ENCODE assay signal across 13 cellular contexts in the genomic region with DNA sequence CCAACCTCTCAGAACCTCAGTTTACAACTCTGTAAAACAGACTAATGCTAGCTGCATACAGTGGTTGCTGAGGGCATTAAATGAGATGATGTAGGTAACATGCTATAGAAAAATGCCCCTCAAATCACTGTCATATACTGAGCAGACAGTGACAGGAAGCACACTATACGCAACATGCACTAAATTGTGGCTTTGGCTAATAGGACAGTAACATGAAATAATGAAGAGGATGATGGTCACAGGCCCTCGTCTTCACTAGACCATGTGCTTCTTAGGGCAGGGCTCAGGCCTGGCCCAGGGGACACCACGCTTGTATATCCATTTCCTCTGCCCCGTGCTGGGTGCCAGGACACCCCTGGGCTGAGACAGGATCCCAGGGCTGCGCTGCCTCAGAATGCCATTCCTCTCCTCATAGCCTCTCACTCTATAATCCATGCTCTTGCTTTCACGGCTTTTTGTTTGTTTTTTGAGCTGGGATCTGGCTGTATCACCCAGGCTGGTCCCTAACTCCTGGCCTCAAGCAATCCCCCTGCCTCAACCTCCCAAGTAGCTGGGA. TPM values are rescaled to one million over a fixed set of nuclear protein-coding genes. Genes with fewer than 3 reads are reported as not detected.
A peak's percentile ranks its signal among the peaks of the same experiment; 100 is the strongest.
DNase-seq lines count a peak whose midpoint lies in the region; ATAC-seq, FAIRE-seq and TF ChIP-seq lines count a peak whose summit lies in the region.
"Had no signal": no experiment of that assay in that cellular context is flagged by ENCODE, and none has a peak within 500 bp of the region (broad histone marks: within the 10 kb centered on the region; RNA-seq: fewer than 3 reads in every experiment).

No MANE protein-coding gene starts in this region.

- no peak overlapping the region for H3K9ac ChIP-seq in K562 (ENCODE audit: insufficient read depth in 1 of 2, low read depth in 2 of 2, low read length in 2 of 2)
- H3K9ac ChIP-seq in colonic mucosa (ENCODE audit: low read depth in 2 of 2, low read length in 2 of 2): no peak overlapping the region

- H3K9me1 ChIP-seq in K562 (ENCODE audit: control insufficient read depth, insufficient read depth, low read length): peaks cover 4% of the 10 kb centered on the region

- no peaks in the 10 kb centered on the region for H3K9me3 ChIP-seq in K562 (replicated peaks; ENCODE audit: control insufficient read depth, insufficient read depth, low read depth, low read length)
- no peaks in the 10 kb centered on the region for H3K9me3 ChIP-seq in colonic mucosa

- H3K36me3 Mint-ChIP-seq in CD14-positive monocyte: peaks cover 46 to 76% of the 10 kb centered on the region in 2 donors

- FAIRE-seq in K562 (lab: Jason Lieb, UNC) (peak; percentile 68), frontal cortex (lab: Jason Lieb, UNC) (no peak)

- TF ChIP-seq CTCF in CD14-positive monocyte (IDR thresholded peaks at IDR 0.05) (no peak), K562 (IDR thresholded peaks at IDR 0.05 in 2 of 3, conservative IDR thresholded peaks at IDR 0.05 in 1 of 3; ENCODE audit: insufficient read depth in 2 of 3, low read depth in 1 of 3, low read length in 3 of 3) (no peak), colonic mucosa (IDR thresholded peaks at IDR 0.05) (no peak)

- no peak overlapping the region for H2AFZ ChIP-seq in K562 (ENCODE audit: low read depth, low read length)

- BruUV-seq in K562 (replicated peaks; lab: Mats Ljungman, UMichigan): no TSS peak

- peaks cover 0 to 7% of the 10 kb centered on the region in 2 experiments; a peak in 2 of 5 replicates for H3K4me1 ChIP-seq in K562 (replicated peaks in 1 of 2; ENCODE audit: control insufficient read depth in 2 of 2, insufficient read depth in 2 of 2, low read length in 2 of 2)
- no peaks in the 10 kb centered on the region for H3K4me1 ChIP-seq in colonic mucosa

- no peak overlapping the region for H3K4me3 ChIP-seq in K562
- no peak overlapping the region for H3K4me3 ChIP-seq in colonic mucosa

- H3K36me3 ChIP-seq in K562 (ENCODE audit: control insufficient read depth, insufficient read depth, low read length) (no peaks in the 10 kb centered on the region), colonic mucosa (no peaks in the 10 kb centered on the region)

- no peak overlapping the region for H3K4me2 ChIP-seq in K562 (ENCODE audit: insufficient read depth, low read length)

- no peak for TF ChIP-seq EP300 in K562 (IDR thresholded peaks at IDR 0.05; ENCODE audit: low read length)

- no peak overlapping the region for H3K4me3 Mint-ChIP-seq in CD14-positive monocyte
- H3K4me3 Mint-ChIP-seq: effector memory CD8-positive, alpha-beta T cell had no signal

- peaks cover 69% of the 10 kb centered on the region for H3K4me1 Mint-ChIP-seq in CD14-positive monocyte

- POLR2A ChIA-PET in K562 (lab: Yijun Ruan, JAX): interaction anchor here (0.6 to 2.2 kb wide), 4 partner anchors 14 to 122 kb away, joined by 3 to 6 read pairs (median 4); a partner anchor contains a TSS

- no peak overlapping the region for H3K27ac ChIP-seq in K562 (ENCODE audit: extremely low read depth, low read depth, low read length)
- no peak overlapping the region for H3K27ac ChIP-seq in colonic mucosa

- no peaks in the 10 kb centered on the region; the same call in 1 of the 2 replicates for H4K20me1 ChIP-seq in K562 (replicated peaks; ENCODE audit: control insufficient read depth, insufficient read depth, low read length)

- intact Hi-C loops in CD14-positive monocyte (cut with micrococcal nuclease): loop anchor here in 1 of 2 donors (10.0 kb wide), 1 partner anchor 697 kb away; no protein-coding TSS in a partner anchor
- intact Hi-C loops in K562 (cut with micrococcal nuclease): no loop called here
- intact Hi-C loops in colonic mucosa (cut with DNase I): no loop called here

- CTCF ChIA-PET in K562 (lab: Yijun Ruan, JAX; ENCODE audit: low intra/inter-chr PET ratio): no interaction called here

- H3K79me2 ChIP-seq in K562 (ENCODE audit: control insufficient read depth, insufficient read depth, low read length): no peaks in the 10 kb centered on the region

- in situ Hi-C loops in K562 (cut with MboI): no loop called here

- 17% methylated on average over 6 of the region's 6 CpGs for WGBS in K562 (ENCODE audit: insufficient coverage, low coverage, missing lambda C conversion rate)

- TF ChIP-seq POLR2A in K562 (conservative IDR thresholded peaks at IDR 0.05): no peak

- H3K27me3 ChIP-seq in K562 (ENCODE audit: control insufficient read depth in 2 of 2, insufficient read depth in 2 of 2, low read length in 2 of 2) (peaks cover 10 to 43% of the 10 kb centered on the region in 2 experiments), colonic mucosa (no peaks in the 10 kb centered on the region)

- H3K27ac Mint-ChIP-seq in CD14-positive monocyte: peak overlapping the region; percentile 81 to 94 (median 90)
- H3K27ac Mint-ChIP-seq: progenitor cell of endocrine pancreas had no signal

- peak; percentile 17 for ATAC-seq in GM18870 (IDR thresholded peaks at IDR 0.05; ENCODE audit: unreplicated experiment)
- peak; percentile 15 for ATAC-seq in HG03196 (IDR thresholded peaks at IDR 0.05; ENCODE audit: unreplicated experiment)
- ATAC-seq in K562: no peak
- ATAC-seq: left lobe of liver had no signal

- H3K9me3 Mint-ChIP-seq in CD14-positive monocyte: no peaks in the 10 kb centered on the region
- H3K9me3 Mint-ChIP-seq: effector memory CD8-positive, alpha-beta T cell had no signal

- H3K27me3 Mint-ChIP-seq in CD14-positive monocyte (ENCODE audit: low read depth in 3 of 3): peaks cover 0 to 2% (median 0%) of the 10 kb centered on the region in 3 donors

- no peak for DNase-seq in CD14-positive monocyte (ENCODE audit: low spot score)
- no peak for DNase-seq in K562 (ENCODE audit: extremely low read depth in 1 of 4, low spot score in 3 of 4)
- DNase-seq in colonic mucosa: no peak
- no peak for DNase-seq in frontal cortex (ENCODE audit: low spot score in 2 of 2)
- DNase-seq in NCI-H446 treated with DMSO at 0.1 percent for 48 hours (lab: John Stamatoyannopoulos, UW): no peak
- DNase-seq: C1 segment of cervical spinal cord; DMS79; effector memory CD8-positive, alpha-beta T cell; NCI-H1105 had no signal

- TF ChIP-seq RAD21 in K562 (CRISPR knock-in tag; conservative IDR thresholded peaks at IDR 0.05 in 1 of 2, IDR thresholded peaks at IDR 0.05 in 1 of 2): no peak

TF ChIP-seq in K562, 482 proteins besides CTCF, POLR2A, EP300 and RAD21 (continues in another document):
- TF ChIP-seq HMG20B (CRISPR knock-in tag; IDR thresholded peaks at IDR 0.05): no peak
- TF ChIP-seq, protein P1, sequence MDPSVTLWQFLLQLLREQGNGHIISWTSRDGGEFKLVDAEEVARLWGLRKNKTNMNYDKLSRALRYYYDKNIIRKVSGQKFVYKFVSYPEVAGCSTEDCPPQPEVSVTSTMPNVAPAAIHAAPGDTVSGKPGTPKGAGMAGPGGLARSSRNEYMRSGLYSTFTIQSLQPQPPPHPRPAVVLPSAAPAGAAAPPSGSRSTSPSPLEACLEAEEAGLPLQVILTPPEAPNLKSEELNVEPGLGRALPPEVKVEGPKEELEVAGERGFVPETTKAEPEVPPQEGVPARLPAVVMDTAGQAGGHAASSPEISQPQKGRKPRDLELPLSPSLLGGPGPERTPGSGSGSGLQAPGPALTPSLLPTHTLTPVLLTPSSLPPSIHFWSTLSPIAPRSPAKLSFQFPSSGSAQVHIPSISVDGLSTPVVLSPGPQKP (CRISPR knock-in tag; IDR thresholded peaks at IDR 0.05): no peak
- no peak for TF ChIP-seq ATF7 (IDR thresholded peaks at IDR 0.05)
- TF ChIP-seq, protein P2, sequence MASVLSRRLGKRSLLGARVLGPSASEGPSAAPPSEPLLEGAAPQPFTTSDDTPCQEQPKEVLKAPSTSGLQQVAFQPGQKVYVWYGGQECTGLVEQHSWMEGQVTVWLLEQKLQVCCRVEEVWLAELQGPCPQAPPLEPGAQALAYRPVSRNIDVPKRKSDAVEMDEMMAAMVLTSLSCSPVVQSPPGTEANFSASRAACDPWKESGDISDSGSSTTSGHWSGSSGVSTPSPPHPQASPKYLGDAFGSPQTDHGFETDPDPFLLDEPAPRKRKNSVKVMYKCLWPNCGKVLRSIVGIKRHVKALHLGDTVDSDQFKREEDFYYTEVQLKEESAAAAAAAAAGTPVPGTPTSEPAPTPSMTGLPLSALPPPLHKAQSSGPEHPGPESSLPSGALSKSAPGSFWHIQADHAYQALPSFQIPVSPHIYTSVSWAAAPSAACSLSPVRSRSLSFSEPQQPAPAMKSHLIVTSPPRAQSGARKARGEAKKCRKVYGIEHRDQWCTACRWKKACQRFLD (CRISPR knock-in tag; IDR thresholded peaks at IDR 0.05): no peak
- TF ChIP-seq DMBX1 (CRISPR knock-in tag; IDR thresholded peaks at IDR 0.05; ENCODE audit: borderline replicate concordance): no peak
- no peak for TF ChIP-seq FOS (IDR thresholded peaks at IDR 0.05; ENCODE audit: extremely low read depth, insufficient read length)
- TF ChIP-seq NCOA1 (IDR thresholded peaks at IDR 0.05; ENCODE audit: low read depth): no peak
- no peak for TF ChIP-seq GABPA (tag; conservative IDR thresholded peaks at IDR 0.05; ENCODE audit: low read depth)
- TF ChIP-seq HCFC1 (IDR thresholded peaks at IDR 0.05; ENCODE audit: low read depth, low read length): no peak

RNA-seq across cellular contexts. Expression of a gene that starts 18.9 kb away (rescaled TPM):
- polyA plus RNA-seq in CD14-positive monocyte (100 to 1,000 TPM; 180 to 242 TPM), K562 (2011; rRNA removed) (0.03 TPM in 1 of 2 replicates, not detected in the other), K562 (2014; fragmentation: Illumina TruSeq; extraction: Trizol) (not detected in 2 replicates), K562 (2014; fragmentation: Nextera tagmentation; extraction: Ambion mirVana) (not detected), K562 (2014; rRNA removed) (0.64 TPM in 1 of 2 replicates, not detected in the other)
- total RNA-seq in K562 (2011; cell fraction: chromatin; rRNA removed; ENCODE audit: low replicate concordance): not detected in 2 replicates
- total RNA-seq in K562 (2011; cell fraction: nucleolus; rRNA removed): not detected in 2 replicates
- not detected in 2 replicates for total RNA-seq in K562 (2011; cell fraction: nucleoplasm; rRNA removed)
- total RNA-seq in K562 (2014; rRNA removed) (not detected in 2 replicates), K562 (2014; rRNA removed; fragmentation: Illumina TruSeq; extraction: Trizol) (not detected in 2 replicates), K562 (2015; rRNA removed; fragmentation: Illumina TruSeq; extraction: Trizol) (not detected in 2 replicates), K562 (2021) (0.20 and 0.22 TPM in 2 replicates), colonic mucosa (10 to 100 TPM in 1 of 2 donors, 1 to 10 TPM in 1; 7.2 to 26.1 TPM), frontal cortex (5.3 TPM)
- 0.03 TPM in 1 of 2 replicates, not detected in the other for polyA plus RNA-seq in K562 (2011; cell fraction: cytosol; rRNA removed)
- 0.13 TPM in 1 of 2 replicates, not detected in the other for polyA plus RNA-seq in K562 (2011; cell fraction: nucleus; rRNA removed)
- polyA plus RNA-seq in K562 (2012): 0.12 TPM in 1 of 2 replicates, not detected in the other
- 0.39 TPM in 1 of 2 replicates, not detected in the other for polyA minus RNA-seq in K562 (2011; rRNA and poly(A)+ RNA removed)
- polyA minus RNA-seq in K562 (2011; cell fraction: cytosol; rRNA and poly(A)+ RNA removed): not detected in 2 replicates
- polyA minus RNA-seq in K562 (2011; cell fraction: nucleus; rRNA and poly(A)+ RNA removed): not detected in 2 replicates
- total RNA-seq: progenitor cell of endocrine pancreas had no signal
